2 cellular contexts compared by ENCODE assay signal in genomic region chr6:34795836-34796425, GRCh38.
A peak's percentile ranks its signal among the peaks of the same experiment; 100 is the strongest.
TF ChIP-seq lines count a peak whose summit lies in the region.

No MANE protein-coding gene starts in this region.

TF ChIP-seq in HEK293, 187 proteins besides CTCF, POLR2A, EP300 and RAD21 (continued from another document):
- TF ChIP-seq ZNF645 (tag by site-specific recombination; IDR thresholded peaks at IDR 0.05): no peak
- TF ChIP-seq ZIC2 (tag by site-specific recombination; IDR thresholded peaks at IDR 0.05): peak; percentile 74
- TF ChIP-seq ZFP3 (tag by site-specific recombination; IDR thresholded peaks at IDR 0.05; ENCODE audit: low read depth): no peak
- no peak for TF ChIP-seq ZNF366 (tag by site-specific recombination; conservative IDR thresholded peaks at IDR 0.05)
- peak; percentile 64; the same call in 1 of the 2 replicates for TF ChIP-seq SP7 (tag by site-specific recombination; IDR thresholded peaks at IDR 0.05)
- no peak for TF ChIP-seq PRDM1 (tag by site-specific recombination; IDR thresholded peaks at IDR 0.05)
- TF ChIP-seq PRDM6 (tag by site-specific recombination; IDR thresholded peaks at IDR 0.05): peak; percentile 46; the same call in 1 of the 2 replicates
- no peak for TF ChIP-seq KLF10 (tag by site-specific recombination; IDR thresholded peaks at IDR 0.05)
- 0 out of 2 replicates have a peak, but pooled peaks have one; percentile 25 for TF ChIP-seq ZNF600 (tag by site-specific recombination; IDR thresholded peaks at IDR 0.05)
- no peak for TF ChIP-seq ZNF585B (tag by site-specific recombination; IDR thresholded peaks at IDR 0.05)
- no peak for TF ChIP-seq ZNF37A (tag by site-specific recombination; IDR thresholded peaks at IDR 0.05)
- TF ChIP-seq BCL11A (tag by site-specific recombination; IDR thresholded peaks at IDR 0.05; ENCODE audit: low read depth): no peak
- TF ChIP-seq ZNF792 (tag by site-specific recombination; IDR thresholded peaks at IDR 0.05): no peak
- TF ChIP-seq SCRT2 (tag by site-specific recombination; IDR thresholded peaks at IDR 0.05): peak; percentile 50; the same call in 1 of the 2 replicates
- peak; percentile 81 for TF ChIP-seq GLIS1 (tag by site-specific recombination; IDR thresholded peaks at IDR 0.05)
- peak; percentile 25; the same call in 1 of the 2 replicates for TF ChIP-seq ZNF335 (tag by site-specific recombination; conservative IDR thresholded peaks at IDR 0.05)
- peak; percentile 45 for TF ChIP-seq ZNF664 (tag by site-specific recombination; IDR thresholded peaks at IDR 0.05)
- TF ChIP-seq ZNF48 (tag by site-specific recombination; IDR thresholded peaks at IDR 0.05): no peak
- TF ChIP-seq ZNF140 (tag by site-specific recombination; IDR thresholded peaks at IDR 0.05): no peak
- TF ChIP-seq YY1 (tag by site-specific recombination; IDR thresholded peaks at IDR 0.05): no peak

TF ChIP-seq in HepG2, 621 proteins besides CTCF, POLR2A, EP300 and RAD21 (continued from another document and continues in another):
- no peak for TF ChIP-seq E2F1 (CRISPR knock-in tag; IDR thresholded peaks at IDR 0.05)
- TF ChIP-seq PPARG (CRISPR knock-in tag; conservative IDR thresholded peaks at IDR 0.05): peak; percentile 72
- TF ChIP-seq ATF5 (CRISPR knock-in tag; IDR thresholded peaks at IDR 0.05; ENCODE audit: low read depth): no peak
- 0 out of 2 replicates have a peak, but pooled peaks have one; percentile 32 for TF ChIP-seq STAT6 (CRISPR knock-in tag; IDR thresholded peaks at IDR 0.05; ENCODE audit: borderline replicate concordance)
- no peak for TF ChIP-seq ZNF891 (CRISPR knock-in tag; IDR thresholded peaks at IDR 0.05)
- 0 out of 2 replicates have a peak, but pooled peaks have one; percentile 8 for TF ChIP-seq BHLHE40 (IDR thresholded peaks at IDR 0.05; ENCODE audit: low read length)
- no peak for TF ChIP-seq ZNF460 (CRISPR knock-in tag; IDR thresholded peaks at IDR 0.05; ENCODE audit: borderline replicate concordance)
- no peak for TF ChIP-seq TCF12 (IDR thresholded peaks at IDR 0.05)
- TF ChIP-seq TCF12 (CRISPR knock-in tag; IDR thresholded peaks at IDR 0.05): no peak
- TF ChIP-seq, protein P1, sequence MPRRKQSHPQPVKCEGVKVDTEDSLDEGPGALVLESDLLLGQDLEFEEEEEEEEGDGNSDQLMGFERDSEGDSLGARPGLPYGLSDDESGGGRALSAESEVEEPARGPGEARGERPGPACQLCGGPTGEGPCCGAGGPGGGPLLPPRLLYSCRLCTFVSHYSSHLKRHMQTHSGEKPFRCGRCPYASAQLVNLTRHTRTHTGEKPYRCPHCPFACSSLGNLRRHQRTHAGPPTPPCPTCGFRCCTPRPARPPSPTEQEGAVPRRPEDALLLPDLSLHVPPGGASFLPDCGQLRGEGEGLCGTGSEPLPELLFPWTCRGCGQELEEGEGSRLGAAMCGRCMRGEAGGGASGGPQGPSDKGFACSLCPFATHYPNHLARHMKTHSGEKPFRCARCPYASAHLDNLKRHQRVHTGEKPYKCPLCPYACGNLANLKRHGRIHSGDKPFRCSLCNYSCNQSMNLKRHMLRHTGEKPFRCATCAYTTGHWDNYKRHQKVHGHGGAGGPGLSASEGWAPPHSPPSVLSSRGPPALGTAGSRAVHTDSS (CRISPR knock-in tag; conservative IDR thresholded peaks at IDR 0.05): no peak
- peak; percentile 25; the same call in 1 of the 2 replicates for TF ChIP-seq ELF3 (CRISPR knock-in tag; IDR thresholded peaks at IDR 0.05)
- 0 out of 2 replicates have a peak, but pooled peaks have one; percentile 18 for TF ChIP-seq AHDC1 (CRISPR knock-in tag; IDR thresholded peaks at IDR 0.05; ENCODE audit: borderline replicate concordance)
- no peak for TF ChIP-seq AKAP8 (CRISPR knock-in tag; IDR thresholded peaks at IDR 0.05)
- TF ChIP-seq BCL6 (CRISPR knock-in tag; IDR thresholded peaks at IDR 0.05): 0 out of 2 replicates have a peak, but pooled peaks have one; percentile 10
- no peak for TF ChIP-seq ZNF121 (CRISPR knock-in tag; IDR thresholded peaks at IDR 0.05)
- TF ChIP-seq ZNF660 (CRISPR knock-in tag; IDR thresholded peaks at IDR 0.05; ENCODE audit: borderline replicate concordance, low read depth): no peak
- peak; percentile 37; the same call in 1 of the 2 replicates for TF ChIP-seq ARID5B (CRISPR knock-in tag; IDR thresholded peaks at IDR 0.05)
- TF ChIP-seq ZBTB42 (CRISPR knock-in tag; IDR thresholded peaks at IDR 0.05): no peak
- TF ChIP-seq KLF11 (CRISPR knock-in tag; IDR thresholded peaks at IDR 0.05): no peak
